17 cellular contexts compared by ENCODE assay signal in the genomic region with DNA sequence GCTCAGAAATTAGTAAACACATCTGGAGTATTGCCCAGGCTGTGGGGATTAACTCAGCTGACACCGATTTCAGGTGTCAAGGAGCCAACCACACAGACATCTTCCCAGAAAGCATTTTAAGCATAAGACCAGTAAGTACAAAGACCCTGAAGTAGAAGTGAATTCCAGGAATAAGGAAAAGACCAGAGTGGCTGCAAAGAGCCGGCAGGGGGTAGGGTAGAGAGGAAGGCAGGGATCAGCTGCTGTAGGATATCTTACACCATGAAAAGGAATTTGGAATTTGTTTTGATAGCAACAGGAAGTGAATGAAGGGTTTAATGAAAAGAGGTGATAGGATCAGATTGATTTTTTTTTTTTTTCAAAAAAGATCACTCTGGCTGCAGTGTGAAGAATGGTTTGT.
A peak's percentile ranks its signal among the peaks of the same experiment; 100 is the strongest.
DNase-seq lines count a peak whose midpoint lies in the region; TF ChIP-seq lines count a peak whose summit lies in the region.
"Had no signal": no experiment of that assay in that cellular context is flagged by ENCODE, and none has a peak within 500 bp of the region (broad histone marks: within the 10 kb centered on the region; RNA-seq: fewer than 3 reads in every experiment).

No MANE protein-coding gene starts in this region.

- H3K27me3 Mint-ChIP-seq in chondrocyte (ENCODE audit: low read depth) = peaks cover 2% of the 10 kb centered on the region

- H3K27ac Mint-ChIP-seq in chondrocyte (ENCODE audit: unreplicated experiment) = no peak overlapping the region

- no peak overlapping the region for H3K4me3 Mint-ChIP-seq in chondrocyte (ENCODE audit: unreplicated experiment)

- no peaks in the 10 kb centered on the region for H3K9me3 Mint-ChIP-seq in chondrocyte (ENCODE audit: low read depth)

- no peaks in the 10 kb centered on the region for H3K36me3 Mint-ChIP-seq in chondrocyte (ENCODE audit: low read depth)

- TF ChIP-seq CTCF in chondrocyte (IDR thresholded peaks at IDR 0.05) = peak; percentile 18

- peaks cover 23% of the 10 kb centered on the region for H3K4me1 Mint-ChIP-seq in chondrocyte (ENCODE audit: low read depth)

- DNase-seq in DMS 273 (lab: John Stamatoyannopoulos, UW; ENCODE audit: unreplicated experiment) = peak; percentile 1
- DNase-seq in DMS 273 treated with DMSO at 0.1 percent for 48 hours (lab: John Stamatoyannopoulos, UW) = no peak
- DNase-seq in chondrocyte (ENCODE audit: low spot score) = no peak
- peak; percentile 2 for DNase-seq in iris pigment epithelial cell (ENCODE audit: low read depth)
- DNase-seq in nucleus accumbens (lab: John Stamatoyannopoulos, UW) = no peak
- DNase-seq in ecto neural progenitor cell (ENCODE audit: low spot score) = no peak
- DNase-seq in effector CD4-positive, alpha-beta T cell = no peak
- no peak for DNase-seq in NCI-H2196 (lab: John Stamatoyannopoulos, UW; ENCODE audit: unreplicated experiment)
- DNase-seq: GF-D8, KBM-7, NCI-H1417, NCI-H187, NCI-H2107, NCI-H226, NCI-H524 treated with DMSO at 0.1 percent for 48 hours, PC-9, SIG-M5 had no signal

Comparison
In these comparisons a context has a peak if more than half of its experiments do, and no peak if none do; other contexts are left out.
1. DNase-seq: peak in DMS 273 (single experiment) and iris pigment epithelial cell (single experiment); none in DMS 273 treated with DMSO at 0.1 percent for 48 hours (single experiment), chondrocyte (single experiment), nucleus accumbens (0 of 56), ecto neural progenitor cell (single experiment), effector CD4-positive, alpha-beta T cell (single experiment) and NCI-H2196 (single experiment).